In genomic region chr12:85509081-85509856, GRCh38 we compare ENCODE assay signal across 13 cellular contexts.
A peak's percentile ranks its signal among the peaks of the same experiment; 100 is the strongest.
DNase-seq lines count a peak whose midpoint lies in the region; ATAC-seq and TF ChIP-seq lines count a peak whose summit lies in the region.
"Had no signal": no experiment of that assay in that cellular context is flagged by ENCODE, and none has a peak within 500 bp of the region (broad histone marks: within the 10 kb centered on the region; RNA-seq: fewer than 3 reads in every experiment).

No MANE protein-coding gene starts in this region.

- H3K27ac ChIP-seq in GM23338 (ENCODE audit: low read depth) = no peak overlapping the region
- H3K27ac ChIP-seq in neuronal stem cell (replicated peaks; ENCODE audit: low read length) = no peak overlapping the region
- H3K27ac ChIP-seq: cardiac muscle cell, testis had no signal

- H2AFZ ChIP-seq in GM23338 = peak overlapping the region; percentile 38; the same call in 1 of the 2 replicates
- H2AFZ ChIP-seq in neuronal stem cell (ENCODE audit: low read length) = peak overlapping the region; percentile 39

- H3K79me2 ChIP-seq in GM23338 (replicated peaks; ENCODE audit: insufficient read depth) = no peaks in the 10 kb centered on the region

- no peak overlapping the region for H4K91ac ChIP-seq in neuronal stem cell (ENCODE audit: low read depth, low read length, poor library complexity)

- peaks cover 4% of the 10 kb centered on the region; the same call in 1 of the 2 replicates for H3K9me2 ChIP-seq in GM23338 (ENCODE audit: insufficient read depth)

- no peak overlapping the region for H3K14ac ChIP-seq in neuronal stem cell (ENCODE audit: low read length)

- no peak overlapping the region for H3K4ac ChIP-seq in neuronal stem cell (ENCODE audit: low read length)

- no peaks in the 10 kb centered on the region for H3K27me3 ChIP-seq in GM23338 (ENCODE audit: insufficient read depth)
- H3K27me3 ChIP-seq in neuronal stem cell (ENCODE audit: control insufficient read depth in 3 of 3, insufficient read depth in 3 of 3, low read depth in 1 of 3, low read length in 3 of 3) = no peaks in the 10 kb centered on the region
- H3K27me3 ChIP-seq: cardiac muscle cell, MG63, testis had no signal

- ATAC-seq in GM19351 (IDR thresholded peaks at IDR 0.05; ENCODE audit: unreplicated experiment) (peak; percentile 20), GM23338 (no peak), HG03175 (IDR thresholded peaks at IDR 0.05; ENCODE audit: unreplicated experiment) (peak; percentile 39)
- ATAC-seq: left cardiac atrium; naive thymus-derived CD8-positive, alpha-beta T cell; T-cell had no signal

- H3K27ac Mint-ChIP-seq in GM23338 = no peak overlapping the region
- H3K27ac Mint-ChIP-seq: naive thymus-derived CD8-positive, alpha-beta T cell; T-cell had no signal

- DNase-seq in GM23338 (ENCODE audit: low spot score) = no peak
- DNase-seq in neuronal stem cell (ENCODE audit: low spot score) = no peak
- no peak for DNase-seq in HPDE6-E6E7 (ENCODE audit: extremely low spot score)
- DNase-seq in OCI-M1 (lab: John Stamatoyannopoulos, UW) = no peak
- no peak for DNase-seq in activated naive CD4-positive, alpha-beta T cell treated with Interleukin-2 at 50 U/mL for 16 hours
- DNase-seq: left cardiac atrium; MG63; naive thymus-derived CD8-positive, alpha-beta T cell; T-cell; testis had no signal

- no peaks in the 10 kb centered on the region for H3K79me1 ChIP-seq in neuronal stem cell (ENCODE audit: low read depth, low read length)

- no peaks in the 10 kb centered on the region for H3K9me3 ChIP-seq in neuronal stem cell (replicated peaks in 1 of 2; ENCODE audit: control insufficient read depth in 2 of 2, insufficient read depth in 1 of 2, low read depth in 1 of 2, low read length in 2 of 2)
- H3K9me3 ChIP-seq: MG63, testis had no signal

- no peak overlapping the region for H3K4me3 Mint-ChIP-seq in GM23338
- H3K4me3 Mint-ChIP-seq: naive thymus-derived CD8-positive, alpha-beta T cell; T-cell had no signal

- no peak overlapping the region for H3K4me2 ChIP-seq in GM23338
- no peak overlapping the region for H3K4me2 ChIP-seq in neuronal stem cell (ENCODE audit: insufficient read depth, low read length, poor library complexity, severe bottlenecking)

- H2AK5ac ChIP-seq in neuronal stem cell (ENCODE audit: low read depth, low read length) = no peak overlapping the region

- H3K9ac ChIP-seq in neuronal stem cell (ENCODE audit: low read depth, low read length, poor library complexity) = no peak overlapping the region

- H4K8ac ChIP-seq in neuronal stem cell (ENCODE audit: low read depth, low read length) = no peak overlapping the region

- no peak overlapping the region for H2BK12ac ChIP-seq in neuronal stem cell (ENCODE audit: low read length)

- H3F3A ChIP-seq in GM23338 (replicated peaks; ENCODE audit: low read depth) = no peaks in the 10 kb centered on the region

- no peak for TF ChIP-seq CTCF in GM23338 (conservative IDR thresholded peaks at IDR 0.05; ENCODE audit: low read depth in 2 of 2)

- H3K4me1 ChIP-seq in GM23338 (ENCODE audit: insufficient read depth) = no peaks in the 10 kb centered on the region
- H3K4me1 ChIP-seq in neuronal stem cell (ENCODE audit: control insufficient read depth in 2 of 2, insufficient read depth in 1 of 2, low read depth in 1 of 2, low read length in 2 of 2) = no peaks in the 10 kb centered on the region
- H3K4me1 ChIP-seq: testis had no signal

- H3K4me3 ChIP-seq in GM23338 (no peak overlapping the region), neuronal stem cell (ENCODE audit: low read length in 2 of 2) (no peak overlapping the region)
- H3K4me3 ChIP-seq: cardiac muscle cell, MG63, testis had no signal

- no peak overlapping the region for H2BK15ac ChIP-seq in neuronal stem cell (ENCODE audit: low read length)

- peaks cover 2% of the 10 kb centered on the region; the same call in 2 of the 3 replicates for H3K9me3 Mint-ChIP-seq in GM23338

- no peaks in the 10 kb centered on the region for H3K27me3 Mint-ChIP-seq in GM23338 (ENCODE audit: insufficient read depth, low read depth, poor library complexity)
- H3K27me3 Mint-ChIP-seq: naive thymus-derived CD8-positive, alpha-beta T cell; T-cell had no signal

- no CpG with 5 or more reads among the region's 8 CpGs for WGBS in neuronal stem cell (ENCODE audit: extremely low coverage in 2 of 2, insufficient read length in 2 of 2, insufficient replicate concordance in 1 of 2), 2 donors

- no peaks in the 10 kb centered on the region for H4K20me1 ChIP-seq in GM23338 (replicated peaks; ENCODE audit: insufficient read depth)

- H2BK5ac ChIP-seq in neuronal stem cell (ENCODE audit: low read length) = no peak overlapping the region

- no peak overlapping the region for H2BK120ac ChIP-seq in neuronal stem cell (ENCODE audit: low read depth, low read length)

- H3K23ac ChIP-seq in neuronal stem cell (ENCODE audit: low read depth, low read length, poor library complexity) = no peak overlapping the region

- H3K36me3 ChIP-seq in GM23338 (ENCODE audit: insufficient read depth) (no peaks in the 10 kb centered on the region), neuronal stem cell (replicated peaks in 1 of 2; ENCODE audit: control insufficient read depth in 2 of 2, insufficient read depth in 2 of 2, low read length in 2 of 2) (no peaks in the 10 kb centered on the region)
- H3K36me3 ChIP-seq: cardiac muscle cell, MG63 had no signal

- H3K36me3 Mint-ChIP-seq in GM23338 (ENCODE audit: low read depth) = no peaks in the 10 kb centered on the region
- H3K36me3 Mint-ChIP-seq: naive thymus-derived CD8-positive, alpha-beta T cell; T-cell had no signal

- H3K18ac ChIP-seq in neuronal stem cell (ENCODE audit: low read length) = no peak overlapping the region

- H3K4me1 Mint-ChIP-seq in GM23338 = no peaks in the 10 kb centered on the region
- H3K4me1 Mint-ChIP-seq: T-cell had no signal

TF ChIP-seq in GM23338, 12 proteins besides CTCF, POLR2A, EP300 and RAD21 (continues in another document):
- TF ChIP-seq ZNF462 (CRISPR knock-in tag; IDR thresholded peaks at IDR 0.05) = no peak
- no peak for TF ChIP-seq ZNF114 (CRISPR knock-in tag; IDR thresholded peaks at IDR 0.05)
